ENCODE assay signal across 8 cellular contexts in the genomic region with DNA sequence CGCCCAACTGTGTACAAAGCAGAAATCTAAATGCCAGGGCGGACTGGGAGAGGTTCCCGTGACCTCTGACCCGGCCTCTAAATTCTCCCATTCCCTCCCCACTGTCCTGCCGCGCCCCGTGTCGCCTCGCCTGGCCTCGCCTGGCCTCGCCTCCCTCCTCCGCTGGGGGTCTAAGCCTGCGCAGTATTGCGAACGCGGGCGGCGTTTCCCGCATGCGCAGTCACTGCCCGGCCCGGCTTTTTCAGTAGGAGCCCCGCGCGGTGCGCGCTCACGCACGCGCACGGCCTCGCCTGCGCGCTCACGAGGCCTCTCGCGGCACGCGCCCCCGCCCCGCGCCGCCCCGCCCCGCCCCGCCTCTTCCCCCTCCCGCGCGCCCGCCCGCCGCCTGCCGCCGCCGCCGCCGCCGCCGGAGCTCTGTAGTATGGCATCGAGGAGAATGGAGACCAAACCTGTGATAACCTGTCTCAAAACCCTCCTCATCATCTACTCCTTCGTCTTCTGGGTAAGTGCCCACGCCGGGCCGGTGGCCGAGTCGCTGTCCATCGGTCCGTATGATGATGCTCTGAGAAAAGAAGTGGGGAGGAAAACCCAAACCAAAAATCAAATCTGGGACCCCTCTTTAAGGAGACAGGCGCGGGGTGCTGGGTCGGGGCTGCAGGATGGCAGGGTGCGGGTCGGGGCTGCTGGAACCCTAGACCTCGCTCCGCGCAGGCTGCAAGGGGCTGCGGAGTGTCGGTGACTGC. TPM values are rescaled to one million over a fixed set of nuclear protein-coding genes. Genes with fewer than 3 reads are reported as not detected.
DNase-seq lines count a peak whose midpoint lies in the region; ATAC-seq and TF ChIP-seq lines count a peak whose summit lies in the region.

A gene with protein sequence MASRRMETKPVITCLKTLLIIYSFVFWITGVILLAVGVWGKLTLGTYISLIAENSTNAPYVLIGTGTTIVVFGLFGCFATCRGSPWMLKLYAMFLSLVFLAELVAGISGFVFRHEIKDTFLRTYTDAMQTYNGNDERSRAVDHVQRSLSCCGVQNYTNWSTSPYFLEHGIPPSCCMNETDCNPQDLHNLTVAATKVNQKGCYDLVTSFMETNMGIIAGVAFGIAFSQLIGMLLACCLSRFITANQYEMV (plus strand): TSS at position 417 of the 743 bp plus-strand sequence. CDS start 5 bp downstream, at position 422.

- no peak for TF ChIP-seq CTCF in WI38 (IDR thresholded peaks at IDR 0.05; ENCODE audit: low read depth, low read length)

- H3K27me3 ChIP-seq in skeletal muscle satellite cell (ENCODE audit: control insufficient read depth, insufficient read depth, low read length): no peaks in the 10 kb centered on the region

- H3K4me2 ChIP-seq in skeletal muscle satellite cell (ENCODE audit: low read length): peak within 1 kb of the TSS; percentile 94

- in situ Hi-C loops in T47D (cut with HindIII; ENCODE audit: low pct_unique_long_range_greater_than_20kb, low sequenced_read_pairs): no loop called here

- ATAC-seq in HG02623 (IDR thresholded peaks at IDR 0.05; ENCODE audit: unreplicated experiment): peak; percentile 73
- no peak for ATAC-seq in HG03571 (IDR thresholded peaks at IDR 0.05; ENCODE audit: unreplicated experiment)

- no peaks in the 10 kb centered on the region for H3K36me3 ChIP-seq in skeletal muscle satellite cell (ENCODE audit: insufficient read depth, low read length)

- H3K4me1 ChIP-seq in skeletal muscle satellite cell (ENCODE audit: control insufficient read depth, insufficient read depth, low read length): peaks cover 4% of the 10 kb centered on the region

- peak; percentile 81 for DNase-seq in Daoy (ENCODE audit: low read depth)
- peak; percentile 68 for DNase-seq in NCI-H2029 (lab: John Stamatoyannopoulos, UW)
- peak; percentile 46 to 86 for DNase-seq in T47D (ENCODE audit: low read depth in 1 of 2, low spot score in 1 of 2)
- peak; percentile 78 for DNase-seq in iPS-NIHi11 (ENCODE audit: low spot score)

- H3K9me3 ChIP-seq in skeletal muscle satellite cell (replicated peaks; ENCODE audit: low read length): no peaks in the 10 kb centered on the region

- H3K9ac ChIP-seq in skeletal muscle satellite cell (ENCODE audit: low read depth, low read length): peak within 1 kb of the TSS; percentile 66

- H3K4me3 ChIP-seq in WI38 (ENCODE audit: low read depth, low read length) (peak within 1 kb of the TSS; percentile 49), skeletal muscle satellite cell (ENCODE audit: low read length) (peak within 1 kb of the TSS; percentile 71)

RNA-seq across cellular contexts. Expression of the gene that starts here (rescaled TPM):
- total RNA-seq in Daoy (2014; rRNA removed; shearing (Covaris generic)): 0.63 TPM in 1 of 2 replicates, not detected in the other
- total RNA-seq in skeletal muscle satellite cell (2012; rRNA removed): 1.1 TPM in 1 of 2 replicates, not detected in the other

Comparison
In these comparisons a context has a peak if more than half of its experiments do, and no peak if none do; other contexts are left out.
1. Peak in DNase-seq in Daoy; RNA of the gene not detected or under 1 TPM.